ENCODE assay signal across 15 cellular contexts in genomic region chr12:111267171-111267570, GRCh38.
A peak's percentile ranks its signal among the peaks of the same experiment; 100 is the strongest.
DNase-seq lines count a peak whose midpoint lies in the region; TF ChIP-seq lines count a peak whose summit lies in the region.
"Had no signal": no experiment of that assay in that cellular context is flagged by ENCODE, and none has a peak within 500 bp of the region (broad histone marks: within the 10 kb centered on the region; RNA-seq: fewer than 3 reads in every experiment).

No MANE protein-coding gene starts in this region.

- no peak overlapping the region for H3K27ac ChIP-seq in testis
- H3K27ac ChIP-seq: 22Rv1, A549, GM23248 had no signal

- H3K4me1 ChIP-seq in testis: no peaks in the 10 kb centered on the region
- H3K4me1 ChIP-seq: HAP-1 had no signal

- no peaks in the 10 kb centered on the region for H3K9me3 ChIP-seq in testis
- H3K9me3 ChIP-seq: A549, HAP-1 had no signal

- H3K4me1 Mint-ChIP-seq in activated CD4-positive, alpha-beta memory T cell treated with anti-CD3 and anti-CD28 coated beads for 36 hours (ENCODE audit: low read depth): no peaks in the 10 kb centered on the region
- H3K4me1 Mint-ChIP-seq in activated T-cell treated with anti-CD3 and anti-CD28 coated beads, Interleukin-2, amount 50 U/mL, for 24 hours (ENCODE audit: low read depth): no peaks in the 10 kb centered on the region

- H3K27me3 ChIP-seq in testis: no peaks in the 10 kb centered on the region

- no peaks in the 10 kb centered on the region for H3K36me3 Mint-ChIP-seq in activated CD4-positive, alpha-beta memory T cell treated with anti-CD3 and anti-CD28 coated beads for 36 hours
- no peaks in the 10 kb centered on the region for H3K36me3 Mint-ChIP-seq in activated T-cell treated with anti-CD3 and anti-CD28 coated beads, Interleukin-2, amount 50 U/mL, for 24 hours (ENCODE audit: low read depth)
- H3K36me3 Mint-ChIP-seq: CD8-positive, alpha-beta T cell had no signal

- TF ChIP-seq CTCF in NB4 (IDR thresholded peaks at IDR 0.05; ENCODE audit: low read depth, low read length): no peak
- no peak for TF ChIP-seq CTCF in testis (IDR thresholded peaks at IDR 0.05)

- intact Hi-C loops in testis (cut with DNase I; ENCODE audit: low total_unique reads): no loop called here
- intact Hi-C loops in activated CD4-positive, alpha-beta memory T cell treated with anti-CD3 and anti-CD28 coated beads for 36 hours (cut with micrococcal nuclease): loop anchor here (5.0 kb wide), 1 partner anchor 45 kb away; no protein-coding TSS in a partner anchor

- DNase-seq in NOMO-1 (lab: John Stamatoyannopoulos, UW; ENCODE audit: unreplicated experiment in 2 of 2) (peak; percentile 25 to 36), NOMO-1 treated with DMSO at 0.1 percent for 48 hours (lab: John Stamatoyannopoulos, UW; ENCODE audit: unreplicated experiment) (no peak), NB4 (ENCODE audit: low read depth) (peak; percentile 28), left kidney (ENCODE audit: low read depth, low spot score) (peak; percentile 39), testis (peak; percentile 76), amygdala (lab: John Stamatoyannopoulos, UW) (no peak)
- DNase-seq in activated CD4-positive, alpha-beta memory T cell treated with anti-CD3 and anti-CD28 coated beads for 36 hours: no peak
- DNase-seq in activated T-cell treated with anti-CD3 and anti-CD28 coated beads, Interleukin-2, amount 50 U/mL, for 24 hours: no peak
- DNase-seq: AML-193; CD8-positive, alpha-beta T cell; COR-L47; GM23248 had no signal

- H3K27ac Mint-ChIP-seq in activated CD4-positive, alpha-beta memory T cell treated with anti-CD3 and anti-CD28 coated beads for 36 hours: no peak overlapping the region
- no peak overlapping the region for H3K27ac Mint-ChIP-seq in activated T-cell treated with anti-CD3 and anti-CD28 coated beads, Interleukin-2, amount 50 U/mL, for 24 hours
- H3K27ac Mint-ChIP-seq: CD8-positive, alpha-beta T cell had no signal

- 61 to 66% methylated on average over 9 of the region's 9 CpGs for WGBS in testis, 2 donors

- H3K4me3 ChIP-seq in NB4 (ENCODE audit: low read depth, low read length): no peak overlapping the region
- no peak overlapping the region for H3K4me3 ChIP-seq in testis
- H3K4me3 ChIP-seq: A549, GM23248, HAP-1 had no signal

- TF ChIP-seq POLR2A in NB4 (IDR thresholded peaks at IDR 0.05; ENCODE audit: extremely low read depth, insufficient read length) (no peak), testis (IDR thresholded peaks at IDR 0.05) (no peak)

- no peaks in the 10 kb centered on the region for H3K9me3 Mint-ChIP-seq in activated CD4-positive, alpha-beta memory T cell treated with anti-CD3 and anti-CD28 coated beads for 36 hours
- no peaks in the 10 kb centered on the region for H3K9me3 Mint-ChIP-seq in activated T-cell treated with anti-CD3 and anti-CD28 coated beads, Interleukin-2, amount 50 U/mL, for 24 hours
- H3K9me3 Mint-ChIP-seq: CD8-positive, alpha-beta T cell had no signal

- H3K27me3 Mint-ChIP-seq in activated CD4-positive, alpha-beta memory T cell treated with anti-CD3 and anti-CD28 coated beads for 36 hours: no peaks in the 10 kb centered on the region
- peaks cover 10% of the 10 kb centered on the region for H3K27me3 Mint-ChIP-seq in activated T-cell treated with anti-CD3 and anti-CD28 coated beads, Interleukin-2, amount 50 U/mL, for 24 hours

- no peak overlapping the region for H3K4me3 Mint-ChIP-seq in activated CD4-positive, alpha-beta memory T cell treated with anti-CD3 and anti-CD28 coated beads for 36 hours
- no peak overlapping the region for H3K4me3 Mint-ChIP-seq in activated T-cell treated with anti-CD3 and anti-CD28 coated beads, Interleukin-2, amount 50 U/mL, for 24 hours
- H3K4me3 Mint-ChIP-seq: CD8-positive, alpha-beta T cell had no signal

- POLR2A ChIA-PET in activated CD4-positive, alpha-beta memory T cell treated with anti-CD3 and anti-CD28 coated beads for 36 hours (lab: Charles Lee): no interaction called here

- no peaks in the 10 kb centered on the region for H3K36me3 ChIP-seq in testis (ENCODE audit: low read depth, missing control alignments)
- H3K36me3 ChIP-seq: HAP-1 had no signal

- CTCF ChIA-PET in activated CD4-positive, alpha-beta memory T cell treated with anti-CD3 and anti-CD28 coated beads for 36 hours (lab: Charles Lee): interaction anchor here (0.9 to 3.3 kb wide), 4 partner anchors 9 to 46 kb away, joined by 3 to 11 read pairs (median 6); no protein-coding TSS in a partner anchor

Comparison
In these comparisons a context has a peak if more than half of its experiments do, and no peak if none do; other contexts are left out.
1. DNase-seq: peak in NOMO-1 (2 of 2), NB4 (single experiment), left kidney (single experiment) and testis (single experiment); none in NOMO-1 treated with DMSO at 0.1 percent for 48 hours (single experiment), activated CD4-positive, alpha-beta memory T cell treated with anti-CD3 and anti-CD28 coated beads for 36 hours (single experiment), amygdala (0 of 56) and activated T-cell treated with anti-CD3 and anti-CD28 coated beads, Interleukin-2, amount 50 U/mL, for 24 hours (single experiment).